Comparison of ENCODE assay signal across 8 cellular contexts in genomic region chr6:13355043-13355945, GRCh38. TPM values are rescaled to one million over a fixed set of nuclear protein-coding genes. Genes with fewer than 3 reads are reported as not detected.
A peak's percentile ranks its signal among the peaks of the same experiment; 100 is the strongest.
DNase-seq lines count a peak whose midpoint lies in the region; ATAC-seq and TF ChIP-seq lines count a peak whose summit lies in the region.

No MANE protein-coding gene starts in this region.

- peak; percentile 70 to 76 for ATAC-seq in activated CD4-positive, CD25-positive, alpha-beta regulatory T cell treated with anti-CD3 and anti-CD28 coated beads, Interleukin-2, amount 50 U/mL, for 24 hours
- ATAC-seq in HG03025 (IDR thresholded peaks at IDR 0.05; ENCODE audit: low FRiP score, unreplicated experiment): peak; percentile 23

- TF ChIP-seq CTCF in RWPE1 (conservative IDR thresholded peaks at IDR 0.05; ENCODE audit: low read depth): no peak
- TF ChIP-seq CTCF in dorsolateral prefrontal cortex (IDR thresholded peaks at IDR 0.05 in 54 of 56, conservative IDR thresholded peaks at IDR 0.05 in 2 of 56; ENCODE audit: low read depth in 1 of 56, partially characterized antibody in 56 of 56): no peak
- no peak for TF ChIP-seq CTCF in neutrophil (IDR thresholded peaks at IDR 0.05)

- H3K36me3 ChIP-seq in neutrophil: no peaks in the 10 kb centered on the region

- CTCF ChIA-PET in RWPE1 (lab: Yijun Ruan, JAX): interaction anchor here (0.6 to 1.2 kb wide), 2 partner anchors 23 to 439 kb away, joined by 3 to 5 read pairs; no protein-coding TSS in a partner anchor

- H3K27ac ChIP-seq in RWPE1: peak overlapping the region; percentile 57
- peak overlapping the region in 49 of 59 donors; percentile 1 to 71 (median 52) for H3K27ac ChIP-seq in dorsolateral prefrontal cortex
- H3K27ac ChIP-seq in neutrophil: peak overlapping the region; percentile 83

- DNase-seq in activated CD4-positive, CD25-positive, alpha-beta regulatory T cell (lab: John Stamatoyannopoulos, UW): no peak
- DNase-seq in RWPE1 (ENCODE audit: low spot score): peak; percentile 78
- no peak for DNase-seq in dorsolateral prefrontal cortex
- DNase-seq in NCI-H1092 (lab: John Stamatoyannopoulos, UW): no peak
- DNase-seq in NCI-H2227 (lab: John Stamatoyannopoulos, UW; ENCODE audit: unreplicated experiment): no peak

- peaks cover 17 to 25% of the 10 kb centered on the region in 2 experiments for H3K4me1 ChIP-seq in neutrophil (ENCODE audit: control insufficient read depth in 1 of 2, insufficient read depth in 1 of 2, low read depth in 1 of 2, low read length in 1 of 2)

- no peaks in the 10 kb centered on the region for H3K27me3 ChIP-seq in dorsolateral prefrontal cortex
- no peaks in the 10 kb centered on the region for H3K27me3 ChIP-seq in neutrophil

- no peak overlapping the region for H3K4me3 ChIP-seq in dorsolateral prefrontal cortex
- H3K4me3 ChIP-seq in neutrophil (ENCODE audit: low read depth in 1 of 2, low read length in 1 of 2): peak overlapping the region in 1 of 2 experiments; percentile 25

- intact Hi-C loops in dorsolateral prefrontal cortex (cut with DNase I): no loop called here

- POLR2A ChIA-PET in RWPE1 (lab: Yijun Ruan, JAX; ENCODE audit: low non-redundant PET): no interaction called here

- no peaks in the 10 kb centered on the region for H3K9me3 ChIP-seq in neutrophil

RNA-seq across cellular contexts. Expression of gene TBC1D7, which starts 27.0 kb away (rescaled TPM):
- 10 to 100 TPM; 18.2 to 52.1 (median 27.5) TPM for total RNA-seq in dorsolateral prefrontal cortex
